In the genomic region with DNA sequence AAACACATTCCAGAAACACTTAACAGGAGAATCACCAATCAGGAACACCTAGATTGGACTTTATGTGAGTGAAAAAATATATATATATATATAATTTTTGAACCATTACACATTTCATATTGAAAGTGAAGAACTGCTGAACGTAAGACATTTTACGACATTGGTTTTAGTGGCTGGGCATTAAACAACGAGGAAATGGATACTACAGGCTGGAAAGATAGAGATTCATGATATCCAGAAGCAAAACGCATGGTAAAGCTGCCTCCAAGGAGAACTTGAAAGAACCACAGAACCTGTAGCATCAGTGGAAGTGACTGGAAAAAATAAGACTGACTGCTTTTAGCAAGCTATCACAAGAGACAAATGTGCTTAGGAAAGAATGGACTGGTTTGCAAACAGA, we compare ENCODE assay signal across 19 cellular contexts.
"Had no signal": no experiment of that assay in that cellular context is flagged by ENCODE, and none has a peak within 500 bp of the region (broad histone marks: within the 10 kb centered on the region; RNA-seq: fewer than 3 reads in every experiment).

No MANE protein-coding gene starts in this region.

- H3K79me2 ChIP-seq: parathyroid adenoma had no signal

- DNase-seq: effector CD8-positive, alpha-beta T cell; heart left ventricle; hippocampal formation; mesendoderm; naive thymus-derived CD4-positive, alpha-beta T cell; occipital lobe; psoas muscle; retina; spleen; stimulated activated CD4-positive, alpha-beta T cell treated with anti-CD3 and anti-CD28 coated beads, Interleukin-15, amount 100 ng/mL, for 24 hours; stimulated activated CD4-positive, alpha-beta T cell treated with anti-CD3 and anti-CD28 coated beads, Interleukin-1b, Interleukin-23, amount 100 ng/mL, for 48 hours; stimulated activated CD4-positive, alpha-beta T cell treated with anti-CD3 and anti-CD28 coated beads, Interleukin-4, amount 100 ng/mL, for 24 hours; tibial artery had no signal

- H3K27ac ChIP-seq: coronary artery, heart left ventricle, parathyroid adenoma, psoas muscle, spleen, tibial artery had no signal

- H3K27ac Mint-ChIP-seq: naive thymus-derived CD4-positive, alpha-beta T cell; stimulated activated memory B cell treated with anti-CD40 and anti-IgM and Interleukin-4, amounts not matched to agents 10 μg/mL and 1 μg/mL and 100 μg/mL, for 72 hours; stimulated activated naive CD8-positive, alpha-beta T cell treated with anti-CD3 and anti-CD28 coated beads, Interleukin-15, Interleukin-2, amounts not matched to agents 100 ng/mL and 50 ng/mL, for 24 hours had no signal

- H3K4me1 ChIP-seq: heart left ventricle, parathyroid adenoma, psoas muscle, spleen, tibial artery had no signal

- H3K4me1 Mint-ChIP-seq: stimulated activated memory B cell treated with anti-CD40 and anti-IgM and Interleukin-4, amounts not matched to agents 10 μg/mL and 1 μg/mL and 100 μg/mL, for 72 hours had no signal

- H3K27me3 ChIP-seq: heart left ventricle, tibial artery had no signal

- H3K9me3 Mint-ChIP-seq: naive thymus-derived CD4-positive, alpha-beta T cell; stimulated activated memory B cell treated with anti-CD40 and anti-IgM and Interleukin-4, amounts not matched to agents 10 μg/mL and 1 μg/mL and 100 μg/mL, for 72 hours; stimulated activated naive CD8-positive, alpha-beta T cell treated with anti-CD3 and anti-CD28 coated beads, Interleukin-15, Interleukin-2, amounts not matched to agents 100 ng/mL and 50 ng/mL, for 24 hours had no signal

- H3K36me3 Mint-ChIP-seq: naive thymus-derived CD4-positive, alpha-beta T cell; stimulated activated memory B cell treated with anti-CD40 and anti-IgM and Interleukin-4, amounts not matched to agents 10 μg/mL and 1 μg/mL and 100 μg/mL, for 72 hours had no signal

- H3K4me3 Mint-ChIP-seq: naive thymus-derived CD4-positive, alpha-beta T cell; stimulated activated memory B cell treated with anti-CD40 and anti-IgM and Interleukin-4, amounts not matched to agents 10 μg/mL and 1 μg/mL and 100 μg/mL, for 72 hours; stimulated activated naive CD8-positive, alpha-beta T cell treated with anti-CD3 and anti-CD28 coated beads, Interleukin-15, Interleukin-2, amounts not matched to agents 100 ng/mL and 50 ng/mL, for 24 hours had no signal

- FAIRE-seq: frontal cortex had no signal

- H2AFZ ChIP-seq: parathyroid adenoma had no signal

- H3K9ac ChIP-seq: parathyroid adenoma had no signal

- H3K4me3 ChIP-seq: coronary artery, heart left ventricle, psoas muscle, spleen, tibial artery had no signal

- ATAC-seq: heart left ventricle; naive thymus-derived CD4-positive, alpha-beta T cell; psoas muscle; sciatic nerve; stimulated activated memory B cell treated with anti-CD40 and anti-IgM and Interleukin-4, amounts not matched to agents 10 μg/mL and 1 μg/mL and 100 μg/mL, for 72 hours had no signal

- H3K9me3 ChIP-seq: heart left ventricle, psoas muscle, spleen, tibial artery had no signal

- H3K36me3 ChIP-seq: heart left ventricle, spleen, tibial artery had no signal
